ENCODE assay signal across 8 cellular contexts in the genomic region with DNA sequence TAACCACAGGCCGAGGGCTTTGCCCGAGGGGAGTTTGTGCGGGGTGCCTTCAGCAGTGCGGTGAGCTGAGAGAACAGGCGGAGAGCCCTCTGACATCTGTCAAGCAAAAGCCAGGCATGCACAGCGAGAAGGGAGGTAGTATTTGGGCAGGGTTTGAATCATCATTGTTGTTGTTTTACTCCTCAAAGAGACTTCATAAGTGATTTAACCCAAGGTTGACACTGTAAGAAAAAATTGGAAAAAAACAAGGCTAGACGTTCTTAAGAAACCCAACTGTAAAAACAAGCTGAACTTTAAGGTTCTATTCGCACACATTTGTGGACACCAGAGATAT. TPM values are rescaled to one million over a fixed set of nuclear protein-coding genes. Genes with fewer than 3 reads are reported as not detected.
A peak's percentile ranks its signal among the peaks of the same experiment; 100 is the strongest.
DNase-seq lines count a peak whose midpoint lies in the region; ATAC-seq and TF ChIP-seq lines count a peak whose summit lies in the region.

No MANE protein-coding gene starts in this region.

- POLR2A ChIA-PET in Panc1 (lab: Charles Lee), result no interaction called here

- CTCF ChIA-PET in Panc1 (lab: Charles Lee), result no interaction called here

- H3K36me3 ChIP-seq in Panc1 (ENCODE audit: control insufficient read depth, insufficient read depth, low read length) (no peaks in the 10 kb centered on the region), skeletal muscle tissue (ENCODE audit: control insufficient read depth in 3 of 3, insufficient read depth in 3 of 3, low read length in 3 of 3) (no peaks in the 10 kb centered on the region)

- peak; percentile 57 for DNase-seq in DMS 273 (lab: John Stamatoyannopoulos, UW; ENCODE audit: unreplicated experiment)
- DNase-seq in DMS 273 treated with DMSO at 0.1 percent for 48 hours (lab: John Stamatoyannopoulos, UW), result no peak
- no peak for DNase-seq in Panc1 (ENCODE audit: low read depth, low spot score)
- no peak for DNase-seq in foreskin fibroblast
- no peak for DNase-seq in erythroblast (lab: John Stamatoyannopoulos, UW)
- DNase-seq in NCI-H1417 treated with DMSO at 0.1 percent for 48 hours (lab: John Stamatoyannopoulos, UW), result no peak
- DNase-seq in AG08395 (ENCODE audit: low spot score), result no peak

- no peaks in the 10 kb centered on the region for H3K4me1 ChIP-seq in Panc1 (ENCODE audit: control insufficient read depth, insufficient read depth, low read length)
- H3K4me1 ChIP-seq in skeletal muscle tissue (ENCODE audit: control insufficient read depth in 3 of 3, insufficient read depth in 3 of 3, low read length in 3 of 3), result peaks cover 7 to 14% (median 10%) of the 10 kb centered on the region in 3 donors

- H3K4me3 ChIP-seq in Panc1 (ENCODE audit: low read depth in 2 of 2, low read length in 2 of 2), result peak overlapping the region; percentile 65 to 71
- H3K4me3 ChIP-seq in foreskin fibroblast (ENCODE audit: low read depth in 1 of 2, low read length in 2 of 2), result peak overlapping the region; percentile 46 to 82
- H3K4me3 ChIP-seq in skeletal muscle tissue (ENCODE audit: low read length in 3 of 3), result peak overlapping the region; percentile 83 to 90 (median 83)

- TF ChIP-seq CTCF in Panc1 (IDR thresholded peaks at IDR 0.05) (no peak), foreskin fibroblast (IDR thresholded peaks at IDR 0.05; ENCODE audit: low read depth, low read length) (no peak)

- H3K9me3 ChIP-seq in Panc1 (ENCODE audit: control insufficient read depth, insufficient read depth, low read depth, low read length), result no peaks in the 10 kb centered on the region
- no peaks in the 10 kb centered on the region for H3K9me3 ChIP-seq in skeletal muscle tissue (ENCODE audit: control insufficient read depth in 3 of 3, low read length in 3 of 3)

- H3K27ac ChIP-seq in Panc1 (ENCODE audit: low read length) (no peak overlapping the region), skeletal muscle tissue (ENCODE audit: low read depth, low read length) (no peak overlapping the region)

- BruUV-seq in Panc1 (replicated peaks; lab: Mats Ljungman, UMichigan), result no TSS peak

- H3K27me3 ChIP-seq in Panc1 (ENCODE audit: control insufficient read depth, insufficient read depth, low read length), result peaks cover 4% of the 10 kb centered on the region; the same call in 1 of the 2 replicates
- no peaks in the 10 kb centered on the region for H3K27me3 ChIP-seq in skeletal muscle tissue (ENCODE audit: control insufficient read depth in 3 of 3, insufficient read depth in 3 of 3, low read length in 3 of 3)

- in situ Hi-C loops in Panc1 (cut with HindIII; ENCODE audit: low pct_unique_long_range_greater_than_20kb, low sequenced_read_pairs), result no loop called here

- TF ChIP-seq POLR2A in erythroblast (IDR thresholded peaks at IDR 0.05; ENCODE audit: low read length), result no peak

- ATAC-seq in Panc1, result no peak

- intact Hi-C loops in Panc1 (cut with micrococcal nuclease; ENCODE audit: unreplicated experiment), result no loop called here

- H3K9ac ChIP-seq in skeletal muscle tissue (ENCODE audit: low read depth in 1 of 3, low read length in 3 of 3), result peak overlapping the region in 2 of 3 donors; percentile 70 to 81

RNA-seq across cellular contexts. Expression of a gene that starts 1.3 kb away (rescaled TPM):
- total RNA-seq in Panc1 (2021; ENCODE audit: unreplicated experiment), result 4.2 TPM
- polyA plus RNA-seq in Panc1 (2012; ENCODE audit: insufficient read length), result 4.5 TPM
- 9.9 TPM for total RNA-seq in skeletal muscle tissue

RNA-seq across cellular contexts. Expression of a gene that starts 59.0 kb away (rescaled TPM):
- total RNA-seq in Panc1 (2021; ENCODE audit: unreplicated experiment), result 48.8 TPM
- polyA plus RNA-seq in Panc1 (2012; ENCODE audit: insufficient read length), result 12.8 TPM
- 8.4 TPM for total RNA-seq in skeletal muscle tissue

RNA-seq across cellular contexts. Expression of a gene that starts 59.2 kb away (rescaled TPM):
- total RNA-seq in Panc1 (2021; ENCODE audit: unreplicated experiment) (43.7 TPM), skeletal muscle tissue (7.8 TPM)
- 12.2 TPM for polyA plus RNA-seq in Panc1 (2012; ENCODE audit: insufficient read length)
